8 cellular contexts compared by ENCODE assay signal in the genomic region with DNA sequence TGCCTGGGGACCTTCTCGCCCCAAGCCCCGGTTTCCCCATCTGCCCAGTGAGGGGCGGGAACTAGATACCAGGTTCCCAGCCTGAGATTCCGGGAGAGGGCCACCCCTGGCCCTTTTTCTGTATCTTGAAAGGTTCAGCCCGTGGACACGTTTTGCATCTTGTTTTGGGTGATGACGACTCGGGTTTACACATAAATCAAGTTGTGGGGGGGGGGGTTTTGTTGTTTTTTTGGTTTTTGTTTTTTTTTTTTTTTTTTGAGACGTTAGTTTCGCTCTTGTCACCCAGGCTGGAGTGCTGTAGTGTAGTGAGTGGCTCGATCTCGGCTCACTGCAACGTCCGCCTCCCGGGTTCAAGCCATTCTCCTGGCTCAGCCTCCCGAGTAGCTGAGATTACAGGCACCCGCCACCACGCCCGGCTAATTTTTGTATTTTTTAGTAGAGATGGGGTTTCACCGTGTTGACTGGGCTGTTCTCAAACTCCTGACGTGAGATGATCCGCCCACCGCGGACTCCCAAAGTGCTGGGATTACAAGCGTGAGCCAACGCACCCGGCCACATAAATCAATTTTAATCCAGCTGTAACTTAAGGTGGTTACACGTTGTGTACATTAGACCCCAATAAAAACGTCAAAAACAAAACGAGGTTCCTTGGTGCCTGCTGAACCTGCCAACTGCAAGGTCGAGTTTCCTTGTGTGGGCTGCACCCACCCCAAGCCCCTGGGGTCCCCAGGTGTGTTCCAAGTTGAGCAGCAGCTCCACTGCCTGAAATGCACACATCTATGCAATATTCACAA. TPM values are rescaled to one million over a fixed set of nuclear protein-coding genes. Genes with fewer than 3 reads are reported as not detected.
DNase-seq lines count a peak whose midpoint lies in the region; ATAC-seq lines count a peak whose summit lies in the region.

No MANE protein-coding gene starts in this region.

- peak overlapping the region; percentile 87 for H3K4me3 ChIP-seq in iPS-18c (ENCODE audit: insufficient read depth, low read depth, low read length)

- ATAC-seq in activated T-cell treated with anti-CD3 and anti-CD28 coated beads, Interleukin-2, amount 50 U/mL, for 4 hours, result no peak
- ATAC-seq in activated T-cell treated with anti-CD3 and anti-CD28 coated beads, Interleukin-2, amount 50 U/mL, for 72 hours (replicated peaks in 1 of 2), result no peak
- ATAC-seq in stimulated activated naive CD8-positive, alpha-beta T cell treated with anti-CD3 and anti-CD28 coated beads, Interleukin-15, amount 100 ng/mL, for 72 hours, result no peak
- no peak for ATAC-seq in GM18498 (IDR thresholded peaks at IDR 0.05; ENCODE audit: unreplicated experiment)

- H3K27ac Mint-ChIP-seq in activated T-cell treated with anti-CD3 and anti-CD28 coated beads, Interleukin-2, amount 50 U/mL, for 72 hours, result peak overlapping the region; percentile 50
- H3K27ac Mint-ChIP-seq in stimulated activated naive CD8-positive, alpha-beta T cell treated with anti-CD3 and anti-CD28 coated beads, Interleukin-15, amount 100 ng/mL, for 72 hours, result peak overlapping the region; percentile 67 to 86

- no peaks in the 10 kb centered on the region for H3K9me3 ChIP-seq in iPS-18c (ENCODE audit: control insufficient read depth, insufficient read depth, low read length)

- H3K4me3 Mint-ChIP-seq in activated T-cell treated with anti-CD3 and anti-CD28 coated beads, Interleukin-2, amount 50 U/mL, for 4 hours, result peak overlapping the region; percentile 83
- H3K4me3 Mint-ChIP-seq in activated T-cell treated with anti-CD3 and anti-CD28 coated beads, Interleukin-2, amount 50 U/mL, for 72 hours, result peak overlapping the region; percentile 84 to 87
- H3K4me3 Mint-ChIP-seq in stimulated activated naive CD8-positive, alpha-beta T cell treated with anti-CD3 and anti-CD28 coated beads, Interleukin-15, amount 100 ng/mL, for 72 hours, result peak overlapping the region; percentile 83 to 84

- no peak for DNase-seq in activated T-cell treated with anti-CD3 and anti-CD28 coated beads, Interleukin-2, amount 50 U/mL, for 4 hours
- DNase-seq in activated T-cell treated with anti-CD3 and anti-CD28 coated beads, Interleukin-2, amount 50 U/mL, for 1 hour, result no peak
- DNase-seq in activated T-cell treated with anti-CD3 and anti-CD28 coated beads, Interleukin-2, amount 50 U/mL, for 72 hours, result no peak
- no peak for DNase-seq in stimulated activated naive CD8-positive, alpha-beta T cell treated with anti-CD3 and anti-CD28 coated beads, Interleukin-15, amount 100 ng/mL, for 72 hours
- DNase-seq in stimulated activated CD4-positive, alpha-beta T cell treated with anti-CD3 and anti-CD28 coated beads, Interleukin-12 subunit alpha, Interleukin-12 subunit beta, amount 100 ng/mL, for 4 hours, result no peak
- no peak for DNase-seq in NCI-H526 treated with DMSO at 0.1 percent for 48 hours (lab: John Stamatoyannopoulos, UW)

- peaks cover 27% of the 10 kb centered on the region for H3K4me1 Mint-ChIP-seq in activated T-cell treated with anti-CD3 and anti-CD28 coated beads, Interleukin-2, amount 50 U/mL, for 4 hours (ENCODE audit: low read depth)
- H3K4me1 Mint-ChIP-seq in activated T-cell treated with anti-CD3 and anti-CD28 coated beads, Interleukin-2, amount 50 U/mL, for 72 hours (ENCODE audit: low read depth), result peaks cover 29% of the 10 kb centered on the region
- peaks cover 31% of the 10 kb centered on the region for H3K4me1 Mint-ChIP-seq in stimulated activated naive CD8-positive, alpha-beta T cell treated with anti-CD3 and anti-CD28 coated beads, Interleukin-15, amount 100 ng/mL, for 72 hours

- H3K36me3 Mint-ChIP-seq in activated T-cell treated with anti-CD3 and anti-CD28 coated beads, Interleukin-2, amount 50 U/mL, for 4 hours (ENCODE audit: insufficient read depth), result no peaks in the 10 kb centered on the region
- H3K36me3 Mint-ChIP-seq in activated T-cell treated with anti-CD3 and anti-CD28 coated beads, Interleukin-2, amount 50 U/mL, for 72 hours (ENCODE audit: insufficient read depth in 2 of 2), result no peaks in the 10 kb centered on the region

- no peaks in the 10 kb centered on the region for H3K9me3 Mint-ChIP-seq in activated T-cell treated with anti-CD3 and anti-CD28 coated beads, Interleukin-2, amount 50 U/mL, for 4 hours
- H3K9me3 Mint-ChIP-seq in activated T-cell treated with anti-CD3 and anti-CD28 coated beads, Interleukin-2, amount 50 U/mL, for 72 hours, result no peaks in the 10 kb centered on the region
- H3K9me3 Mint-ChIP-seq in stimulated activated naive CD8-positive, alpha-beta T cell treated with anti-CD3 and anti-CD28 coated beads, Interleukin-15, amount 100 ng/mL, for 72 hours, result no peaks in the 10 kb centered on the region

- peaks cover 19% of the 10 kb centered on the region for H3K27me3 Mint-ChIP-seq in activated T-cell treated with anti-CD3 and anti-CD28 coated beads, Interleukin-2, amount 50 U/mL, for 4 hours (ENCODE audit: low read depth)
- H3K27me3 Mint-ChIP-seq in activated T-cell treated with anti-CD3 and anti-CD28 coated beads, Interleukin-2, amount 50 U/mL, for 72 hours (ENCODE audit: low read depth), result peaks cover 14% of the 10 kb centered on the region
- peaks cover 30% of the 10 kb centered on the region for H3K27me3 Mint-ChIP-seq in stimulated activated naive CD8-positive, alpha-beta T cell treated with anti-CD3 and anti-CD28 coated beads, Interleukin-15, amount 100 ng/mL, for 72 hours

RNA-seq across cellular contexts. Expression of a gene that starts 1.1 kb away (rescaled TPM):
- total RNA-seq in activated T-cell treated with anti-CD3 and anti-CD28 coated beads, Interleukin-2, amount 50 U/mL, for 4 hours, result 10 to 100 TPM; 29.3 to 38.2 (median 32.4) TPM
- total RNA-seq in activated T-cell treated with anti-CD3 and anti-CD28 coated beads, Interleukin-2, amount 50 U/mL, for 72 hours, result 10 to 100 TPM; 50.2 to 51.3 TPM

RNA-seq across cellular contexts. Expression of a gene that starts 43.7 kb away (rescaled TPM):
- 10 to 100 TPM; 11.9 to 15.5 (median 13.9) TPM for total RNA-seq in activated T-cell treated with anti-CD3 and anti-CD28 coated beads, Interleukin-2, amount 50 U/mL, for 4 hours
- 10 to 100 TPM in 1 of 2 donors, 1 to 10 TPM in 1; 6.3 to 10.3 TPM for total RNA-seq in activated T-cell treated with anti-CD3 and anti-CD28 coated beads, Interleukin-2, amount 50 U/mL, for 72 hours
